Comparison of ENCODE assay signal across 8 cellular contexts in genomic region chr12:69739287-69740191, GRCh38. TPM values are rescaled to one million over a fixed set of nuclear protein-coding genes. Genes with fewer than 3 reads are reported as not detected.
A peak's percentile ranks its signal among the peaks of the same experiment; 100 is the strongest.
DNase-seq lines count a peak whose midpoint lies in the region; ATAC-seq lines count a peak whose summit lies in the region.

No MANE protein-coding gene starts in this region.

- DNase-seq in AG20443 (ENCODE audit: low spot score) (peak; percentile 35), GM19238 (ENCODE audit: insufficient read length, low spot score) (peak; percentile 39), NCI-H748 (lab: John Stamatoyannopoulos, UW; ENCODE audit: unreplicated experiment) (peak; percentile 80), medulla oblongata (ENCODE audit: extremely low spot score) (peak; percentile 51)
- DNase-seq in activated CD4-positive, alpha-beta memory T cell treated with anti-CD3 and anti-CD28 coated beads, Interleukin-2, amount 10 ng/mL, durations not matched to agents 7 days and 5 days: peak; percentile 57
- DNase-seq in effector memory CD4-positive, alpha-beta T cell: peak; percentile 51 to 62 (median 56)
- peak; percentile 5 for DNase-seq in stimulated activated CD8-positive, alpha-beta memory T cell treated with anti-CD3 and anti-CD28 coated beads, Interleukin-12 subunit alpha, Interleukin-12 subunit beta, amount 100 ng/mL, for 24 hours (ENCODE audit: extremely low read depth)

- H3K36me3 ChIP-seq in effector memory CD4-positive, alpha-beta T cell (ENCODE audit: control insufficient read depth, insufficient read depth, low read length): no peaks in the 10 kb centered on the region

- no peaks in the 10 kb centered on the region for H3K27me3 ChIP-seq in effector memory CD4-positive, alpha-beta T cell (replicated peaks; ENCODE audit: control insufficient read depth, insufficient read depth, low read length, poor library complexity, severe bottlenecking)

- ATAC-seq in HG03432 (IDR thresholded peaks at IDR 0.05; ENCODE audit: unreplicated experiment): peak; percentile 43

- H3K4me1 Mint-ChIP-seq in activated CD4-positive, alpha-beta memory T cell treated with anti-CD3 and anti-CD28 coated beads, Interleukin-2, amount 10 ng/mL, durations not matched to agents 7 days and 5 days: peaks cover 18% of the 10 kb centered on the region

- H3K4me3 Mint-ChIP-seq in activated CD4-positive, alpha-beta memory T cell treated with anti-CD3 and anti-CD28 coated beads, Interleukin-2, amount 10 ng/mL, durations not matched to agents 7 days and 5 days: peak overlapping the region; percentile 80

- peak overlapping the region; percentile 51 for H3K27ac Mint-ChIP-seq in activated CD4-positive, alpha-beta memory T cell treated with anti-CD3 and anti-CD28 coated beads, Interleukin-2, amount 10 ng/mL, durations not matched to agents 7 days and 5 days

- H3K4me3 ChIP-seq in effector memory CD4-positive, alpha-beta T cell (ENCODE audit: insufficient read depth, low read depth, low read length, poor library complexity, severe bottlenecking): peak overlapping the region; percentile 77

- H3K27me3 Mint-ChIP-seq in activated CD4-positive, alpha-beta memory T cell treated with anti-CD3 and anti-CD28 coated beads, Interleukin-2, amount 10 ng/mL, durations not matched to agents 7 days and 5 days: peaks cover 19% of the 10 kb centered on the region

- H3K36me3 Mint-ChIP-seq in activated CD4-positive, alpha-beta memory T cell treated with anti-CD3 and anti-CD28 coated beads, Interleukin-2, amount 10 ng/mL, durations not matched to agents 7 days and 5 days (ENCODE audit: low read depth): no peaks in the 10 kb centered on the region

- H3K4me1 ChIP-seq in effector memory CD4-positive, alpha-beta T cell (ENCODE audit: control insufficient read depth, insufficient read depth, low read length, poor library complexity, severe bottlenecking): peaks cover 8% of the 10 kb centered on the region

- peak overlapping the region; percentile 79 for H3K27ac ChIP-seq in effector memory CD4-positive, alpha-beta T cell (ENCODE audit: insufficient read depth, low read length, poor library complexity, severe bottlenecking)

- POLR2A ChIA-PET in activated CD4-positive, alpha-beta memory T cell treated with anti-CD3 and anti-CD28 coated beads, Interleukin-2, amount 10 ng/mL, durations not matched to agents 7 days and 5 days (lab: Charles Lee): interaction anchor here (0.6 to 1.4 kb wide), 6 partner anchors 181 to 504 kb away, joined by 3 to 6 read pairs (median 3); no protein-coding TSS in a partner anchor

- no peaks in the 10 kb centered on the region for H3K9me3 ChIP-seq in effector memory CD4-positive, alpha-beta T cell (ENCODE audit: control insufficient read depth, low read length)

- no peaks in the 10 kb centered on the region for H3K9me3 Mint-ChIP-seq in activated CD4-positive, alpha-beta memory T cell treated with anti-CD3 and anti-CD28 coated beads, Interleukin-2, amount 10 ng/mL, durations not matched to agents 7 days and 5 days

- CTCF ChIA-PET in activated CD4-positive, alpha-beta memory T cell treated with anti-CD3 and anti-CD28 coated beads, Interleukin-2, amount 10 ng/mL, durations not matched to agents 7 days and 5 days (lab: Charles Lee): interaction anchor here (0.9 to 1.3 kb wide), 2 partner anchors 8 to 578 kb away, joined by 3 read pairs; no protein-coding TSS in a partner anchor

RNA-seq across cellular contexts. Expression of gene RAB3IP, which starts 0.9 kb away (rescaled TPM):
- 10 to 100 TPM; 17.0 to 29.9 TPM for total RNA-seq in activated CD4-positive, alpha-beta memory T cell treated with anti-CD3 and anti-CD28 coated beads, Interleukin-2, amount 10 ng/mL, durations not matched to agents 7 days and 5 days

RNA-seq across cellular contexts. Expression of gene BEST3, which starts 40.4 kb away (rescaled TPM):
- not detected for total RNA-seq in activated CD4-positive, alpha-beta memory T cell treated with anti-CD3 and anti-CD28 coated beads, Interleukin-2, amount 10 ng/mL, durations not matched to agents 7 days and 5 days

Comparison
In these comparisons a context has a peak if more than half of its experiments do, and no peak if none do; other contexts are left out.
1. Peak in every context shown above with its lines: DNase-seq, ATAC-seq, H3K4me3 ChIP-seq and H3K27ac ChIP-seq.
2. DNase-seq: peak in every context shown above with its lines; median percentile 80 in NCI-H748; 57 in activated CD4-positive, alpha-beta memory T cell treated with anti-CD3 and anti-CD28 coated beads, Interleukin-2, amount 10 ng/mL, durations not matched to agents 7 days and 5 days; 56 in effector memory CD4-positive, alpha-beta T cell; 51 in medulla oblongata; 39 in GM19238; 35 in AG20443; 5 in stimulated activated CD8-positive, alpha-beta memory T cell treated with anti-CD3 and anti-CD28 coated beads, Interleukin-12 subunit alpha, Interleukin-12 subunit beta, amount 100 ng/mL, for 24 hours.